ENCODE assay signal across 9 cellular contexts in the genomic region with DNA sequence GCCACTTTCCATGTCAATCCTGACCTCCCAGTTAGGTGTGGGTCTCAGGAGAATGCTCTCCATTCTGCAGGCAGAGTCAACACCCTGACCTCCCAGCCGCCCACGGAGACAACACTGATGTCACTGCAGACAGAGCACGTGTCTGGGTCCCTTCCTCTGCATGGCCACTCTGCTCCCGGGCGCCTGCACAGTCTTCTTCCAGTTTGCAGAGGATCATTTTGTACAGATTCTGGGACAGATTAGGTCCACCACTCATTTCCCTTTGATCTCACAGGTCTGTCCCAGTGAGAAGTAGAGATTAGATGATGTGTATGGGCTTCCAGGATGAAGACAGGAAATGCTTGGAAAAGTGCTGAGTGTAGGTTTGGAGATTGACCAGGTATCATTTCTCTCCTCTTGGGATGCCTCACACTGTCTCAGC. TPM values are rescaled to one million over a fixed set of nuclear protein-coding genes. Genes with fewer than 3 reads are reported as not detected.
DNase-seq lines count a peak whose midpoint lies in the region; ATAC-seq and TF ChIP-seq lines count a peak whose summit lies in the region.
"Had no signal": no experiment of that assay in that cellular context is flagged by ENCODE, and none has a peak within 500 bp of the region (broad histone marks: within the 10 kb centered on the region; RNA-seq: fewer than 3 reads in every experiment).

No MANE protein-coding gene starts in this region.

- ATAC-seq in activated naive CD8-positive, alpha-beta T cell treated with anti-CD3 and anti-CD28 coated beads, Interleukin-2, amount 50 U/mL, for 24 hours = no peak
- ATAC-seq in upper lobe of right lung = peak; percentile 80
- ATAC-seq in HG03354 (IDR thresholded peaks at IDR 0.05; ENCODE audit: poor library complexity, severe bottlenecking, unreplicated experiment) = no peak

- WGBS in mesenchymal stem cell = 59% methylated on average over 5 of the region's 5 CpGs

- H3K4me1 ChIP-seq in mesenchymal stem cell (ENCODE audit: control insufficient read depth, insufficient read depth, low read depth, low read length) (peaks cover 17% of the 10 kb centered on the region), upper lobe of right lung (peaks cover 23% of the 10 kb centered on the region)
- H3K4me1 ChIP-seq in effector memory CD4-positive, alpha-beta T cell (ENCODE audit: control insufficient read depth, insufficient read depth, low read length, poor library complexity, severe bottlenecking) = no peaks in the 10 kb centered on the region

- peak overlapping the region in 1 of 2 experiments; percentile 94 for H3K4ac ChIP-seq in mesenchymal stem cell (ENCODE audit: low read depth in 1 of 2, low read length in 2 of 2)

- H3K4me1 Mint-ChIP-seq in activated naive CD8-positive, alpha-beta T cell treated with anti-CD3 and anti-CD28 coated beads, Interleukin-2, amount 50 U/mL, for 24 hours = peaks cover 2% of the 10 kb centered on the region
- H3K4me1 Mint-ChIP-seq in activated naive CD8-positive, alpha-beta T cell treated with anti-CD3 and anti-CD28 coated beads for 36 hours = peaks cover 2% of the 10 kb centered on the region

- H3K27me3 ChIP-seq in mesenchymal stem cell (ENCODE audit: control insufficient read depth in 1 of 2, insufficient read depth in 1 of 2, low read length in 2 of 2) (peaks cover 0 to 14% of the 10 kb centered on the region in 2 experiments), upper lobe of right lung (no peaks in the 10 kb centered on the region)
- peaks cover 3% of the 10 kb centered on the region for H3K27me3 ChIP-seq in effector memory CD4-positive, alpha-beta T cell (replicated peaks; ENCODE audit: control insufficient read depth, insufficient read depth, low read length, poor library complexity, severe bottlenecking)
- H3K27me3 ChIP-seq: BLaER1 had no signal

- H3K27ac ChIP-seq in mesenchymal stem cell (ENCODE audit: low read length, poor library complexity, severe bottlenecking) (peak overlapping the region; percentile 46), upper lobe of right lung (peak overlapping the region; percentile 63)
- no peak overlapping the region for H3K27ac ChIP-seq in effector memory CD4-positive, alpha-beta T cell (ENCODE audit: insufficient read depth, low read length, poor library complexity, severe bottlenecking)
- H3K27ac ChIP-seq: BLaER1 had no signal

- H3K9me3 Mint-ChIP-seq in activated naive CD8-positive, alpha-beta T cell treated with anti-CD3 and anti-CD28 coated beads, Interleukin-2, amount 50 U/mL, for 24 hours = no peaks in the 10 kb centered on the region
- H3K9me3 Mint-ChIP-seq in activated naive CD8-positive, alpha-beta T cell treated with anti-CD3 and anti-CD28 coated beads for 36 hours = no peaks in the 10 kb centered on the region

- H2AK5ac ChIP-seq in mesenchymal stem cell (ENCODE audit: low read length, severe bottlenecking) = no peak overlapping the region

- H2AFZ ChIP-seq in mesenchymal stem cell (ENCODE audit: low read depth, low read length) = no peak overlapping the region

- no peak overlapping the region for H3K4me2 ChIP-seq in mesenchymal stem cell (ENCODE audit: low read length, poor library complexity, severe bottlenecking)
- H3K4me2 ChIP-seq: BLaER1 had no signal

- H3K9me3 ChIP-seq in mesenchymal stem cell (ENCODE audit: control insufficient read depth, low read length) (no peaks in the 10 kb centered on the region), upper lobe of right lung (no peaks in the 10 kb centered on the region)
- no peaks in the 10 kb centered on the region for H3K9me3 ChIP-seq in effector memory CD4-positive, alpha-beta T cell (ENCODE audit: control insufficient read depth, low read length)
- H3K9me3 ChIP-seq: BLaER1 had no signal

- H3K27ac Mint-ChIP-seq in activated naive CD8-positive, alpha-beta T cell treated with anti-CD3 and anti-CD28 coated beads, Interleukin-2, amount 50 U/mL, for 24 hours = no peak overlapping the region
- no peak overlapping the region for H3K27ac Mint-ChIP-seq in activated naive CD8-positive, alpha-beta T cell treated with anti-CD3 and anti-CD28 coated beads for 36 hours

- H3K36me3 ChIP-seq in mesenchymal stem cell (ENCODE audit: control insufficient read depth in 1 of 2, insufficient read depth in 2 of 2, low read depth in 1 of 2, low read length in 2 of 2) (no peaks in the 10 kb centered on the region), upper lobe of right lung (no peaks in the 10 kb centered on the region)
- no peaks in the 10 kb centered on the region for H3K36me3 ChIP-seq in effector memory CD4-positive, alpha-beta T cell (ENCODE audit: control insufficient read depth, insufficient read depth, low read length)
- H3K36me3 ChIP-seq: BLaER1 had no signal

- peak overlapping the region in 1 of 2 experiments; percentile 85 for H3K18ac ChIP-seq in mesenchymal stem cell (ENCODE audit: low read depth in 1 of 2, low read length in 2 of 2)

- H3K79me1 ChIP-seq in mesenchymal stem cell (replicated peaks; ENCODE audit: low read length, poor library complexity, severe bottlenecking) = no peaks in the 10 kb centered on the region

- intact Hi-C loops in upper lobe of right lung (cut with DNase I) = no loop called here

- H2BK15ac ChIP-seq in mesenchymal stem cell (ENCODE audit: low read depth, poor library complexity, severe bottlenecking) = no peak overlapping the region

- H2BK12ac ChIP-seq in mesenchymal stem cell (ENCODE audit: low read length in 2 of 2) = peak overlapping the region in 1 of 2 experiments; percentile 14

- H3K4me3 ChIP-seq in mesenchymal stem cell (ENCODE audit: insufficient read depth in 1 of 2, low read depth in 1 of 2, low read length in 2 of 2) (peak overlapping the region in 1 of 2 experiments; percentile 16), upper lobe of right lung (no peak overlapping the region)
- no peak overlapping the region for H3K4me3 ChIP-seq in effector memory CD4-positive, alpha-beta T cell (ENCODE audit: insufficient read depth, low read depth, low read length, poor library complexity, severe bottlenecking)
- H3K4me3 ChIP-seq: BLaER1 had no signal

- H3K14ac ChIP-seq in mesenchymal stem cell (ENCODE audit: low read length in 2 of 2) = no peak overlapping the region

- peak; percentile 18 for DNase-seq in activated naive CD8-positive, alpha-beta T cell treated with anti-CD3 and anti-CD28 coated beads, Interleukin-2, amount 50 U/mL, for 24 hours
- DNase-seq in activated naive CD8-positive, alpha-beta T cell treated with anti-CD3 and anti-CD28 coated beads for 36 hours = no peak
- DNase-seq in dermis blood vessel endothelial cell (peak; percentile 34), mesenchymal stem cell (peak; percentile 68), upper lobe of right lung (peak; percentile 78), NCI-H748 (lab: John Stamatoyannopoulos, UW; ENCODE audit: unreplicated experiment) (no peak)
- no peak for DNase-seq in effector memory CD4-positive, alpha-beta T cell

- peak overlapping the region; percentile 45 for H4K8ac ChIP-seq in mesenchymal stem cell (ENCODE audit: low read length)

- no peak overlapping the region for H3K4me3 Mint-ChIP-seq in activated naive CD8-positive, alpha-beta T cell treated with anti-CD3 and anti-CD28 coated beads, Interleukin-2, amount 50 U/mL, for 24 hours
- no peak overlapping the region for H3K4me3 Mint-ChIP-seq in activated naive CD8-positive, alpha-beta T cell treated with anti-CD3 and anti-CD28 coated beads for 36 hours

- peak overlapping the region; percentile 77 for H2BK120ac ChIP-seq in mesenchymal stem cell (ENCODE audit: low read depth, low read length)

- H3K27me3 Mint-ChIP-seq in activated naive CD8-positive, alpha-beta T cell treated with anti-CD3 and anti-CD28 coated beads, Interleukin-2, amount 50 U/mL, for 24 hours = peaks cover 13% of the 10 kb centered on the region
- H3K27me3 Mint-ChIP-seq in activated naive CD8-positive, alpha-beta T cell treated with anti-CD3 and anti-CD28 coated beads for 36 hours = peaks cover 5% of the 10 kb centered on the region

- H4K91ac ChIP-seq in mesenchymal stem cell (ENCODE audit: low read length) = peak overlapping the region; percentile 64

- TF ChIP-seq CTCF in upper lobe of right lung (IDR thresholded peaks at IDR 0.05) = no peak

- H3K9ac ChIP-seq in mesenchymal stem cell (ENCODE audit: low read length) = peak overlapping the region; percentile 38
- H3K9ac ChIP-seq: BLaER1 had no signal

- H3K23ac ChIP-seq in mesenchymal stem cell (ENCODE audit: low read length in 2 of 2) = no peak overlapping the region

- H3K36me3 Mint-ChIP-seq in activated naive CD8-positive, alpha-beta T cell treated with anti-CD3 and anti-CD28 coated beads, Interleukin-2, amount 50 U/mL, for 24 hours (ENCODE audit: low read depth) = no peaks in the 10 kb centered on the region
- H3K36me3 Mint-ChIP-seq in activated naive CD8-positive, alpha-beta T cell treated with anti-CD3 and anti-CD28 coated beads for 36 hours = no peaks in the 10 kb centered on the region

- no peak overlapping the region for H2BK5ac ChIP-seq in mesenchymal stem cell (ENCODE audit: low read depth, low read length, poor library complexity, severe bottlenecking)

RNA-seq across cellular contexts. Expression of a gene that starts 8.1 kb away (rescaled TPM):
- total RNA-seq in activated naive CD8-positive, alpha-beta T cell treated with anti-CD3 and anti-CD28 coated beads for 36 hours = not detected
- total RNA-seq in dermis blood vessel endothelial cell (not detected in 2 replicates), upper lobe of right lung (3.6 TPM)
- polyA plus RNA-seq in mesenchymal stem cell (2013, experiment 1 of 2) = 0.14 TPM
- not detected for polyA plus RNA-seq in mesenchymal stem cell (2013, experiment 2 of 2)

RNA-seq across cellular contexts. Expression of a gene that starts 15.7 kb away (rescaled TPM):
- total RNA-seq in activated naive CD8-positive, alpha-beta T cell treated with anti-CD3 and anti-CD28 coated beads for 36 hours = 10 to 100 TPM; 10.7 to 12.2 TPM
- total RNA-seq in dermis blood vessel endothelial cell (1.0 and 8.4 TPM in 2 replicates), upper lobe of right lung (2.9 TPM)
- polyA plus RNA-seq in mesenchymal stem cell (2013, experiment 1 of 2) = 7.4 TPM
- 7.5 TPM for polyA plus RNA-seq in mesenchymal stem cell (2013, experiment 2 of 2)

RNA-seq across cellular contexts. Expression of a gene that starts 49.3 kb away (rescaled TPM):
- 1 to 10 TPM; 2.6 TPM for total RNA-seq in activated naive CD8-positive, alpha-beta T cell treated with anti-CD3 and anti-CD28 coated beads for 36 hours
- 1.4 and 1.8 TPM in 2 replicates for total RNA-seq in dermis blood vessel endothelial cell
- 1.0 TPM for polyA plus RNA-seq in mesenchymal stem cell (2013, experiment 1 of 2)
- polyA plus RNA-seq in mesenchymal stem cell (2013, experiment 2 of 2) = 0.93 TPM
- 7.4 TPM for total RNA-seq in upper lobe of right lung

Comparison
In these comparisons a context has a peak if more than half of its experiments do, and no peak if none do; other contexts are left out.
1. DNase-seq: peak in activated naive CD8-positive, alpha-beta T cell treated with anti-CD3 and anti-CD28 coated beads, Interleukin-2, amount 50 U/mL, for 24 hours (single experiment), dermis blood vessel endothelial cell (single experiment), mesenchymal stem cell (single experiment) and upper lobe of right lung (single experiment); none in activated naive CD8-positive, alpha-beta T cell treated with anti-CD3 and anti-CD28 coated beads for 36 hours (single experiment), effector memory CD4-positive, alpha-beta T cell (0 of 3) and NCI-H748 (single experiment).